17 cellular contexts compared by ENCODE assay signal in genomic region chrX:459611-460010, GRCh38.
"Had no signal": no experiment of that assay in that cellular context is flagged by ENCODE, and none has a peak within 500 bp of the region (broad histone marks: within the 10 kb centered on the region; RNA-seq: fewer than 3 reads in every experiment).

No MANE protein-coding gene starts in this region.

- H3K36me3 ChIP-seq: neutrophil had no signal

- H2AFZ ChIP-seq: hepatocyte had no signal

- H3K27me3 ChIP-seq: foreskin keratinocyte, hepatocyte, neutrophil had no signal

- H3K4me2 ChIP-seq: hepatocyte had no signal

- H3K79me2 ChIP-seq: hepatocyte had no signal

- ATAC-seq: foreskin keratinocyte; left lobe of liver; mucosa of descending colon; natural killer cell treated with Interleukin-12 subunit alpha and Interleukin-12 subunit beta and Interleukin-15 and Interleukin-18, amount 100 ng/mL, for 72 hours; right cardiac atrium had no signal

- H3K4me3 Mint-ChIP-seq: endodermal cell; natural killer cell treated with Interleukin-12 subunit alpha and Interleukin-12 subunit beta and Interleukin-15 and Interleukin-18, amount 100 ng/mL, for 72 hours had no signal

- H3K4me1 ChIP-seq: foreskin keratinocyte had no signal

- H3K36me3 Mint-ChIP-seq: natural killer cell treated with Interleukin-12 subunit alpha and Interleukin-12 subunit beta and Interleukin-15 and Interleukin-18, amount 100 ng/mL, for 72 hours had no signal

- H3K27ac ChIP-seq: coronary artery, foreskin keratinocyte, hepatocyte, neutrophil had no signal

- H3K4me1 Mint-ChIP-seq: endodermal cell had no signal

- FAIRE-seq: endothelial cell of umbilical vein had no signal

- DNase-seq: caudate nucleus; effector CD4-positive, alpha-beta T cell; endodermal cell; erythroblast; foreskin keratinocyte; kidney glomerular epithelial cell; mucosa of descending colon; right cardiac atrium; stimulated activated CD4-positive, alpha-beta T cell treated with anti-CD3 and anti-CD28 coated beads, Interleukin-12 subunit alpha, Interleukin-12 subunit beta, amount 100 ng/mL, for 4 hours; stimulated activated naive CD4-positive, alpha-beta T cell; trophoblast cell had no signal

- H3K9me3 ChIP-seq: mucosa of descending colon, neutrophil had no signal

- H3K27ac Mint-ChIP-seq: endodermal cell; natural killer cell treated with Interleukin-12 subunit alpha and Interleukin-12 subunit beta and Interleukin-15 and Interleukin-18, amount 100 ng/mL, for 72 hours had no signal

- H3K4me3 ChIP-seq: coronary artery, hepatocyte, mucosa of descending colon had no signal
